Comparison of ENCODE assay signal across 2 cellular contexts in genomic region chr17:7575959-7576358, GRCh38.
TF ChIP-seq lines count a peak whose summit lies in the region.

No MANE protein-coding gene starts in this region.

TF ChIP-seq in SK-N-SH, 30 proteins besides CTCF, POLR2A, EP300 and RAD21 (continued from another document):
- TF ChIP-seq ZBTB33 (IDR thresholded peaks at IDR 0.05; ENCODE audit: borderline replicate concordance, low read depth) (no peak), NFIC (IDR thresholded peaks at IDR 0.05; ENCODE audit: borderline replicate concordance) (no peak), MEF2A (IDR thresholded peaks at IDR 0.05; ENCODE audit: borderline replicate concordance, low read depth) (no peak), PBX3 (IDR thresholded peaks at IDR 0.05) (no peak), RFX5 (IDR thresholded peaks at IDR 0.05; ENCODE audit: low read length) (no peak), SIN3A (IDR thresholded peaks at IDR 0.05; ENCODE audit: borderline replicate concordance, low read depth, low read length) (no peak)

TF ChIP-seq in SK-N-SH treated with all-trans-retinoic acid at 6 μM for 48 hours, 23 proteins besides CTCF, POLR2A, EP300 and RAD21 (continued from another document):
- no peak for TF ChIP-seq CREB5 (CRISPR knock-in tag; IDR thresholded peaks at IDR 0.05; ENCODE audit: low read depth)
- no peak for TF ChIP-seq TOX (CRISPR knock-in tag; IDR thresholded peaks at IDR 0.05; ENCODE audit: borderline replicate concordance)
- no peak for TF ChIP-seq OSR1 (CRISPR knock-in tag; IDR thresholded peaks at IDR 0.05)
